ENCODE assay signal across 1 cellular context in genomic region chrX:57152222-57152621, GRCh38. TPM values are rescaled to one million over a fixed set of nuclear protein-coding genes. Genes with fewer than 3 reads are reported as not detected.
"Had no signal": no experiment of that assay in that cellular context is flagged by ENCODE, and none has a peak within 500 bp of the region (broad histone marks: within the 10 kb centered on the region; RNA-seq: fewer than 3 reads in every experiment).

No MANE protein-coding gene starts in this region.

RNA-seq across cellular contexts. Expression of gene SPIN2A, which starts 15.0 kb away (rescaled TPM):
- polyA plus RNA-seq: naive thymus-derived CD8-positive, alpha-beta T cell had no signal
